Comparison of ENCODE assay signal across 20 cellular contexts in the genomic region with DNA sequence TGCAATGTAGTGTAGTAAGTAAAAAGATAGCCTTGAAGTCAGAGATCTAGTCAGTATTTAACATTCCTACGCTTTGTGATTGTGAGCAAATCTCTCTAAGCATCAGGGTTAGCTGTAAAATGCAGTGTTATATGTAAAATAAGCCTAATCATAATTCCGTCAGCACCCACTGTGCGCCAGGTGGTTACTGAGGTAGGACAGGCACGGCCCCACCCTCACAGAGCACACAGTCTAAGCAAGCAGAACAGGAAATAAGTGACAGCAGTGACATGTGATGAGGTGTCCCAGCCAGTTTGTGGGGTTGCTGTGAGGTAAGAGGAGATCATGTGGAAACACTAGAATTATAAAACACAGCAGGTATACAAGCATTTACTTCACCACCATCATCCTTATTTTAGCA.
DNase-seq lines count a peak whose midpoint lies in the region; ATAC-seq, FAIRE-seq and TF ChIP-seq lines count a peak whose summit lies in the region.
"Had no signal": no experiment of that assay in that cellular context is flagged by ENCODE, and none has a peak within 500 bp of the region (broad histone marks: within the 10 kb centered on the region; RNA-seq: fewer than 3 reads in every experiment).

No MANE protein-coding gene starts in this region.

- H3K27me3 ChIP-seq in H1 (replicated peaks in 1 of 4; ENCODE audit: control insufficient read depth in 3 of 4, extremely low read depth in 1 of 4, insufficient read depth in 3 of 4, low read length in 3 of 4) (peaks cover 1 to 9% (median 4%) of the 10 kb centered on the region in 4 experiments; a peak in 5 of 7 replicates), HepG2 (ENCODE audit: control insufficient read depth in 1 of 2, insufficient read depth in 2 of 2, low read length in 2 of 2) (no peaks in the 10 kb centered on the region)
- H3K27me3 ChIP-seq: BE2C had no signal

- H3K27ac Mint-ChIP-seq in IgD-negative memory B cell (peak overlapping the region in 2 of 3 donors; percentile 17 to 62), type B pancreatic cell (peak overlapping the region; percentile 95)

- H3K27ac ChIP-seq in H1 (ENCODE audit: low read depth, low read length) = no peak overlapping the region
- H3K27ac ChIP-seq in HepG2 (ENCODE audit: extremely low read length, insufficient read depth, low read length) = no peak overlapping the region
- H3K27ac ChIP-seq: GM23248, KMS-11, PC-9 had no signal

- H2AFZ ChIP-seq in H1 (ENCODE audit: low read length) = no peak overlapping the region
- H2AFZ ChIP-seq in HepG2 (ENCODE audit: low read length) = no peak overlapping the region
- H2AFZ ChIP-seq: GM23248, PC-9 had no signal

- H4K5ac ChIP-seq in H1 (ENCODE audit: insufficient read length, low read depth, low read length) = no peak overlapping the region

- no peak overlapping the region for H3K23ac ChIP-seq in H1 (ENCODE audit: insufficient read length)

- H3K4me1 Mint-ChIP-seq in IgD-negative memory B cell = no peaks in the 10 kb centered on the region
- H3K4me1 Mint-ChIP-seq in type B pancreatic cell (ENCODE audit: unreplicated experiment) = peaks cover 34% of the 10 kb centered on the region

- no peak overlapping the region for H3K14ac ChIP-seq in H1 (ENCODE audit: insufficient read length)

- no peak for TF ChIP-seq RAD21 in H1 (IDR thresholded peaks at IDR 0.05 in 1 of 2, conservative IDR thresholded peaks at IDR 0.05 in 1 of 2; ENCODE audit: low read depth in 2 of 2, low read length in 2 of 2)
- TF ChIP-seq RAD21 in HepG2 (CRISPR knock-in tag; IDR thresholded peaks at IDR 0.05) = no peak

- H3K4me3 Mint-ChIP-seq in IgD-negative memory B cell (no peak overlapping the region), type B pancreatic cell (peak overlapping the region; percentile 71)

- intact Hi-C loops in left colon (cut with DNase I, micrococcal nuclease) = no loop called here
- intact Hi-C loops in HepG2 (cut with micrococcal nuclease; ENCODE audit: unreplicated experiment) = no loop called here

- H3K36me3 ChIP-seq in H1 (ENCODE audit: control insufficient read depth in 2 of 4, insufficient read depth in 4 of 4, low read length in 3 of 4) (no peaks in the 10 kb centered on the region), HepG2 (replicated peaks in 1 of 2; ENCODE audit: control insufficient read depth in 1 of 2, insufficient read depth in 2 of 2, low read length in 2 of 2) (no peaks in the 10 kb centered on the region)
- H3K36me3 ChIP-seq: BE2C, HAP-1 had no signal

- H3K4ac ChIP-seq in H1 (replicated peaks; ENCODE audit: insufficient read length, low read depth, low read length) = peak overlapping the region; percentile 28

- no peak overlapping the region for H2BK5ac ChIP-seq in H1 (ENCODE audit: low read depth, low read length)

- no peak overlapping the region for H4K8ac ChIP-seq in H1 (ENCODE audit: extremely low read depth, insufficient read depth, low read length)

- H3K4me2 ChIP-seq in H1 (ENCODE audit: insufficient read depth in 1 of 2, low read depth in 2 of 2, low read length in 2 of 2) (no peak overlapping the region), HepG2 (ENCODE audit: low read depth, low read length) (no peak overlapping the region)
- H3K4me2 ChIP-seq: KMS-11, PC-9 had no signal

- H4K91ac ChIP-seq in H1 (replicated peaks; ENCODE audit: insufficient read length, low read length) = no peak overlapping the region

- peak overlapping the region; percentile 65; the same call in 1 of the 2 replicates for H2BK15ac ChIP-seq in H1 (ENCODE audit: low read length)

- H3K9me3 ChIP-seq in H1 (ENCODE audit: insufficient read depth in 2 of 2, low read depth in 1 of 2, low read length in 1 of 2) (no peaks in the 10 kb centered on the region), HepG2 (ENCODE audit: low read length) (no peaks in the 10 kb centered on the region)
- H3K9me3 ChIP-seq: BE2C, HAP-1 had no signal

- no peak overlapping the region for H2BK20ac ChIP-seq in H1 (ENCODE audit: low read length)

- no peaks in the 10 kb centered on the region; the same call in 1 of the 2 replicates for H3K23me2 ChIP-seq in H1 (ENCODE audit: low read depth, low read length)

- no peaks in the 10 kb centered on the region for H3K79me1 ChIP-seq in H1 (ENCODE audit: low read depth, low read length)

- TF ChIP-seq EP300 in H1 (IDR thresholded peaks at IDR 0.05; ENCODE audit: borderline replicate concordance in 1 of 2, low read depth in 2 of 2, low read length in 2 of 2) (no peak), HepG2 (IDR thresholded peaks at IDR 0.05; ENCODE audit: low read depth in 2 of 2, low read length in 2 of 2) (no peak), HepG2 (CRISPR knock-in tag; IDR thresholded peaks at IDR 0.05; ENCODE audit: borderline replicate concordance) (no peak)

- H3K4me3 ChIP-seq in H1 (ENCODE audit: extremely low read depth in 1 of 4, insufficient read depth in 2 of 4, low read depth in 3 of 4, low read length in 4 of 4) (no peak overlapping the region), HepG2 (replicated peaks in 1 of 3; ENCODE audit: insufficient read depth in 1 of 3, low read depth in 2 of 3, low read length in 3 of 3) (no peak overlapping the region)
- H3K4me3 ChIP-seq: GM23248, HAP-1, PC-9 had no signal

- no peak overlapping the region for H3K18ac ChIP-seq in H1 (ENCODE audit: extremely low read depth, low read length)

- H3K27me3 Mint-ChIP-seq in IgD-negative memory B cell (peaks cover 3% of the 10 kb centered on the region), type B pancreatic cell (peaks cover 3% of the 10 kb centered on the region)

- in situ Hi-C loops in HepG2 (cut with HindIII; ENCODE audit: extremely low pct_ligation_motif_present, low pct_unique_long_range_greater_than_20kb) = no loop called here

- peak; percentile 99 for ATAC-seq in left colon
- ATAC-seq in GM21390 (IDR thresholded peaks at IDR 0.05; ENCODE audit: unreplicated experiment) = no peak
- no peak for ATAC-seq in HepG2
- no peak for ATAC-seq in HG03095 (IDR thresholded peaks at IDR 0.05; ENCODE audit: unreplicated experiment)

- H3K56ac ChIP-seq in H1 (replicated peaks; ENCODE audit: insufficient read length, low read depth, low read length) = no peak overlapping the region

- FAIRE-seq in H1 (lab: Jason Lieb, UNC) = no peak
- no peak for FAIRE-seq in HepG2 (lab: Jason Lieb, UNC)
- FAIRE-seq: GM12891 had no signal

- H2BK12ac ChIP-seq in H1 (ENCODE audit: low read depth, low read length) = no peak overlapping the region; the same call in 1 of the 2 replicates

- CTCF ChIA-PET in H1 (lab: Charles Lee; ENCODE audit: partially characterized antibody) (interaction anchor here (1.4 to 1.9 kb wide), 2 partner anchors 9 to 57 kb away, joined by 4 to 6 read pairs; no protein-coding TSS in a partner anchor), HepG2 (lab: Yijun Ruan, JAX; ENCODE audit: low intra/inter-chr PET ratio, low total read pairs) (no interaction called here)

- WGBS in H1 (ENCODE audit: extremely low coverage in 1 of 2, insufficient coverage in 1 of 2, insufficient read length in 1 of 2, insufficient replicate concordance in 2 of 2, low coverage in 1 of 2, low lambda C conversion rate in 2 of 2, missing lambda C conversion rate in 1 of 2), 2 experiments = 78% methylated on average over 4 of the region's 4 CpGs; no CpG with 5 or more reads in 1 of the 2 experiments
- 35% methylated on average over 4 of the region's 4 CpGs for WGBS in HepG2 (ENCODE audit: low lambda C conversion rate)

- H3K36me3 Mint-ChIP-seq in IgD-negative memory B cell = no peaks in the 10 kb centered on the region
- H3K36me3 Mint-ChIP-seq in type B pancreatic cell = no peaks in the 10 kb centered on the region

- 0 out of 2 replicates have a peak overlapping the region, but pooled peaks have one; percentile 60 for H2AK5ac ChIP-seq in H1 (ENCODE audit: low read depth, low read length)

- H3K9me3 Mint-ChIP-seq in IgD-negative memory B cell = peaks cover 2 to 3% (median 2%) of the 10 kb centered on the region in 3 donors
- peaks cover 14% of the 10 kb centered on the region for H3K9me3 Mint-ChIP-seq in type B pancreatic cell

- H3K4me1 ChIP-seq in H1 (replicated peaks in 1 of 4; ENCODE audit: control insufficient read depth in 3 of 4, insufficient read depth in 4 of 4, low read length in 3 of 4) (peaks cover 0 to 7% (median 3%) of the 10 kb centered on the region in 4 experiments; a peak in 4 of 7 replicates), HepG2 (ENCODE audit: insufficient read depth, low read length) (no peaks in the 10 kb centered on the region)
- H3K4me1 ChIP-seq: BE2C, HAP-1 had no signal

- no peak for TF ChIP-seq POLR2A in H1 (IDR thresholded peaks at IDR 0.05; ENCODE audit: control extremely low read depth in 1 of 2, low read depth in 2 of 2, low read length in 2 of 2)
- no peak for TF ChIP-seq POLR2A in HepG2 (IDR thresholded peaks at IDR 0.05; ENCODE audit: insufficient read depth in 1 of 2, low read depth in 2 of 2, low read length in 2 of 2)

- no peak for TF ChIP-seq CTCF in H1 (IDR thresholded peaks at IDR 0.05; ENCODE audit: control extremely low read depth in 1 of 3, insufficient read depth in 1 of 3, low read depth in 1 of 3, low read length in 3 of 3)
- no peak for TF ChIP-seq CTCF in type B pancreatic cell (conservative IDR thresholded peaks at IDR 0.05)
- TF ChIP-seq CTCF in HepG2 (CRISPR knock-in tag; IDR thresholded peaks at IDR 0.05) = no peak

- H4K20me1 ChIP-seq in H1 (replicated peaks in 1 of 2; ENCODE audit: control insufficient read depth in 1 of 2, insufficient read depth in 2 of 2, low read length in 2 of 2) = no peaks in the 10 kb centered on the region
- H4K20me1 ChIP-seq in HepG2 (ENCODE audit: insufficient read depth, low read length) = no peaks in the 10 kb centered on the region

- DNase-seq in H1 (ENCODE audit: low read depth in 1 of 2, low spot score in 2 of 2) (no peak), left colon (peak; percentile 49 to 70), type B pancreatic cell (ENCODE audit: extremely low spot score, unreplicated experiment) (no peak), HepG2 (ENCODE audit: low spot score) (no peak)
- DNase-seq: BE2C, DND-41, GM23248, NCI-H1092 treated with DMSO at 0.1 percent for 48 hours, NCI-H1436 treated with DMSO at 0.1 percent for 48 hours, NCI-H1930, NCI-H69, PC-9, RPMI8226, SHP77 had no signal

- H2BK120ac ChIP-seq in H1 (replicated peaks; ENCODE audit: low read depth, low read length) = no peak overlapping the region

- POLR2A ChIA-PET in H1 (lab: Charles Lee; ENCODE audit: partially characterized antibody) (no interaction called here), HepG2 (lab: Yijun Ruan, JAX) (no interaction called here)

- H3K79me2 ChIP-seq in H1 (ENCODE audit: control insufficient read depth in 1 of 2, insufficient read depth in 2 of 2, low read length in 2 of 2) (no peaks in the 10 kb centered on the region), HepG2 (ENCODE audit: insufficient read depth, low read length) (no peaks in the 10 kb centered on the region)

- no TSS peak for BruUV-seq in HepG2 (replicated peaks; lab: Mats Ljungman, UMichigan)

- H3K9ac ChIP-seq in H1 (replicated peaks in 1 of 4; ENCODE audit: extremely low read depth in 1 of 4, low read depth in 3 of 4, low read length in 3 of 4) (no peak overlapping the region), HepG2 (ENCODE audit: insufficient read depth, low read depth, low read length) (no peak overlapping the region)
- H3K9ac ChIP-seq: GM23248, KMS-11 had no signal

Comparison
In these comparisons a context has a peak if more than half of its experiments do, and no peak if none do; other contexts are left out.
1. DNase-seq: peak in left colon (2 of 2); none in H1 (0 of 2), type B pancreatic cell (single experiment) and HepG2 (single experiment).